ENCODE assay signal across 1 cellular context in the genomic region with DNA sequence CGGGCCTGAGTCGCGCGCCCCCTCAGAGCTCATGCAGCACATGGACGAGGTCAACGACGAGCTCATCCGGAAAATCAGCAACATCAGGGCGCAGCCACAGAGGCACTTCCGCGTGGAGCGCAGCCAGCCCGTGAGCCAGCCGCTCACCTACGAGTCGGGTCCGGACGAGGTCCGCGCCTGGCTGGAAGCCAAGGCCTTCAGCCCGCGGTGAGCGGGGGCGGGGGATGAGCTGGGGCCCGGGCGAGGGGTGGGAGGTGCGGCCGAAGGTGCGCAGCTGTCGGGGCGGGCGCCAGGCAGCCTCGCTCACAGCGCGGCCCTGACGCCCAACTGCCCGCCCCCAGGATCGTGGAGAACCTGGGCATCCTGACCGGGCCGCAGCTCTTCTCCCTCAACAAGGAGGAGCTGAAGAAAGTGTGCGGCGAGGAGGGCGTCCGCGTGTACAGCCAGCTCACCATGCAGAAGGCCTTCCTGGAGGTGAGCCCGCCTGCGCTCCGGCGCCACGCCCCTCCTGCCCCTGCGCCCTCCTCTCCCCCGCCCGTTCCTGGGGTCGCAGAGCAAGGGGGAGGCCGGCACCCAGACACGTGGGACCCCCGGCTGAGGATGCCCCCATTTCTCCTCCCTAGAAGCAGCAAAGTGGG.
TF ChIP-seq lines count a peak whose summit lies in the region.

No MANE protein-coding gene starts in this region.

TF ChIP-seq in H1, 55 proteins besides CTCF, POLR2A, EP300 and RAD21:
- TF ChIP-seq ZNF274 (IDR thresholded peaks at IDR 0.05; ENCODE audit: borderline replicate concordance, extremely low read depth, low read length) (no peak), KDM4A (IDR thresholded peaks at IDR 0.05; ENCODE audit: low read depth, low read length, severe bottlenecking) (no peak), TAF7 (optimal IDR thresholded peaks at IDR 0.05; ENCODE audit: borderline replicate concordance, low read depth, low read length) (no peak), SRF (IDR thresholded peaks at IDR 0.05; ENCODE audit: low read depth, low read length) (no peak), KDM5A (IDR thresholded peaks at IDR 0.05; ENCODE audit: low read length) (no peak), SIX5 (IDR thresholded peaks at IDR 0.05; ENCODE audit: low read depth, low read length) (no peak), BCL11A (IDR thresholded peaks at IDR 0.05; ENCODE audit: low read depth in 2 of 2, low read length in 2 of 2) (no peak), NRF1 (IDR thresholded peaks at IDR 0.05; ENCODE audit: low read depth, low read length) (no peak), RBBP5 (IDR thresholded peaks at IDR 0.05; ENCODE audit: borderline replicate concordance, low read depth, low read length) (0 out of 2 replicates have a peak, but pooled peaks have one; percentile 14), POLR2AphosphoS5 (IDR thresholded peaks at IDR 0.05; ENCODE audit: low read depth, low read length) (no peak), CREB1 (IDR thresholded peaks at IDR 0.05) (no peak), GABPA (IDR thresholded peaks at IDR 0.05; ENCODE audit: borderline replicate concordance, insufficient read depth, low read length) (0 out of 2 replicates have a peak, but pooled peaks have one; percentile 28), SIRT6 (IDR thresholded peaks at IDR 0.05; ENCODE audit: low read length) (no peak), SP4 (IDR thresholded peaks at IDR 0.05; ENCODE audit: low read length) (peak; percentile 24; the same call in 1 of the 2 replicates), BRCA1 (IDR thresholded peaks at IDR 0.05; ENCODE audit: low read depth, low read length) (no peak), CEBPB (IDR thresholded peaks at IDR 0.05; ENCODE audit: low read depth, low read length) (no peak), MAFK (IDR thresholded peaks at IDR 0.05; ENCODE audit: low read depth, low read length) (no peak), JUND (IDR thresholded peaks at IDR 0.05; ENCODE audit: low read length) (no peak), HDAC6 (IDR thresholded peaks at IDR 0.05; ENCODE audit: low read depth, low read length) (no peak), JUN (IDR thresholded peaks at IDR 0.05; ENCODE audit: low read depth, low read length) (no peak)
- TF ChIP-seq, protein P1, sequence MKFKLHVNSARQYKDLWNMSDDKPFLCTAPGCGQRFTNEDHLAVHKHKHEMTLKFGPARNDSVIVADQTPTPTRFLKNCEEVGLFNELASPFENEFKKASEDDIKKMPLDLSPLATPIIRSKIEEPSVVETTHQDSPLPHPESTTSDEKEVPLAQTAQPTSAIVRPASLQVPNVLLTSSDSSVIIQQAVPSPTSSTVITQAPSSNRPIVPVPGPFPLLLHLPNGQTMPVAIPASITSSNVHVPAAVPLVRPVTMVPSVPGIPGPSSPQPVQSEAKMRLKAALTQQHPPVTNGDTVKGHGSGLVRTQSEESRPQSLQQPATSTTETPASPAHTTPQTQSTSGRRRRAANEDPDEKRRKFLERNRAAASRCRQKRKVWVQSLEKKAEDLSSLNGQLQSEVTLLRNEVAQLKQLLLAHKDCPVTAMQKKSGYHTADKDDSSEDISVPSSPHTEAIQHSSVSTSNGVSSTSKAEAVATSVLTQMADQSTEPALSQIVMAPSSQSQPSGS (IDR thresholded peaks at IDR 0.05; ENCODE audit: low read length), result no peak
- TF ChIP-seq, protein P2, sequence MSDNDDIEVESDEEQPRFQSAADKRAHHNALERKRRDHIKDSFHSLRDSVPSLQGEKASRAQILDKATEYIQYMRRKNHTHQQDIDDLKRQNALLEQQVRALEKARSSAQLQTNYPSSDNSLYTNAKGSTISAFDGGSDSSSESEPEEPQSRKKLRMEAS (IDR thresholded peaks at IDR 0.05), result peak; percentile 70
- TF ChIP-seq, protein P3, sequence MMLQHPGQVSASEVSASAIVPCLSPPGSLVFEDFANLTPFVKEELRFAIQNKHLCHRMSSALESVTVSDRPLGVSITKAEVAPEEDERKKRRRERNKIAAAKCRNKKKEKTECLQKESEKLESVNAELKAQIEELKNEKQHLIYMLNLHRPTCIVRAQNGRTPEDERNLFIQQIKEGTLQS (IDR thresholded peaks at IDR 0.05; ENCODE audit: insufficient read depth, low read depth, low read length), result no peak
- TF ChIP-seq, protein P4, sequence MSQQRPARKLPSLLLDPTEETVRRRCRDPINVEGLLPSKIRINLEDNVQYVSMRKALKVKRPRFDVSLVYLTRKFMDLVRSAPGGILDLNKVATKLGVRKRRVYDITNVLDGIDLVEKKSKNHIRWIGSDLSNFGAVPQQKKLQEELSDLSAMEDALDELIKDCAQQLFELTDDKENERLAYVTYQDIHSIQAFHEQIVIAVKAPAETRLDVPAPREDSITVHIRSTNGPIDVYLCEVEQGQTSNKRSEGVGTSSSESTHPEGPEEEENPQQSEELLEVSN (IDR thresholded peaks at IDR 0.05), result peak; percentile 47; the same call in 1 of the 2 replicates
